ENCODE assay signal across 31 cellular contexts in the genomic region with DNA sequence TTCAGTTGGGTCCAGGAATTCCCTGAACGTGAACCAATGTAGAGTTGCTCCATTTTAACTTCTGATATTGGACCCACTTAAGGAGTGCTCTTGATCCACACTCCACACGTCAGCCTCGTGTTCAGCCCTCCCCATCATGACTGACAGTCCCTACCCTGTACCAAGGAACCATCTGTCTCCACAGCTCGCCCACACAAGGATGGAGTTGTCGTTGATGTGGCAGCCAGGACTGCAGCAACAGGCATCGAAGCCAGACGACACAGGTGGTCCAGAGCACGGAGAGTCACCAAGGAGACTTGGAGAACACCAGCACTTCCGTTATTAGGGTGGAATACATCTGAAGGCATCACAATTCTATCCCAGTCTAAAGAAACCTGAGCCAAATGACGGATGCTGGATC.
"Had no signal": no experiment of that assay in that cellular context is flagged by ENCODE, and none has a peak within 500 bp of the region (broad histone marks: within the 10 kb centered on the region; RNA-seq: fewer than 3 reads in every experiment).

No MANE protein-coding gene starts in this region.

- DNase-seq: activated effector memory CD4-positive, alpha-beta T cell treated with anti-CD3 and anti-CD28 coated beads, Interleukin-2, amount 50 U/mL, for 16 hours; activated effector memory CD4-positive, alpha-beta T cell treated with Interleukin-2 at 50 U/mL for 16 hours; activated gamma-delta T cell; activated gamma-delta T cell treated with Interleukin-2 at 50 U/mL for 16 hours; activated naive CD4-positive, alpha-beta T cell; activated naive CD4-positive, alpha-beta T cell treated with anti-CD3 and anti-CD28 coated beads for 36 hours; activated naive CD4-positive, alpha-beta T cell treated with anti-CD3 and anti-CD28 coated beads, Interleukin-2, amount 10 ng/mL, durations not matched to agents 7 days and 5 days; activated naive CD4-positive, alpha-beta T cell treated with anti-CD3 and anti-CD28 coated beads, Interleukin-2, amount 50 U/mL, for 16 hours; activated naive CD4-positive, alpha-beta T cell treated with Interleukin-2 at 50 U/mL for 16 hours; activated naive CD8-positive, alpha-beta T cell treated with anti-CD3 and anti-CD28 coated beads for 36 hours; activated naive CD8-positive, alpha-beta T cell treated with anti-CD3 and anti-CD28 coated beads, Interleukin-2, amount 10 ng/mL, durations not matched to agents 7 days and 5 days; activated naive CD8-positive, alpha-beta T cell treated with anti-CD3 and anti-CD28 coated beads, Interleukin-2, amount 50 U/mL, for 24 hours; activated T-cell treated with anti-CD3 and anti-CD28 coated beads, Interleukin-2, amount 50 U/mL, for 1 hour; activated T-cell treated with anti-CD3 and anti-CD28 coated beads, Interleukin-2, amount 50 U/mL, for 24 hours; activated T-cell treated with anti-CD3 and anti-CD28 coated beads, Interleukin-2, amount 50 U/mL, for 4 hours; activated T-cell treated with anti-CD3 and anti-CD28 coated beads, Interleukin-2, amount 50 U/mL, for 48 hours; activated T-cell treated with anti-CD3 and anti-CD28 coated beads, Interleukin-2, amount 50 U/mL, for 72 hours; adrenal gland; amniotic stem cell; aorta; body of pancreas; brain microvascular endothelial cell; central memory CD4-positive, alpha-beta T cell; cerebellar nuclear complex had no signal

- ATAC-seq: activated naive CD4-positive, alpha-beta T cell treated with anti-CD3 and anti-CD28 coated beads, Interleukin-2, amount 50 U/mL, for 72 hours; activated naive CD8-positive, alpha-beta T cell treated with anti-CD3 and anti-CD28 coated beads, Interleukin-2, amount 50 U/mL, for 24 hours; activated T-cell treated with anti-CD3 and anti-CD28 coated beads, Interleukin-2, amount 50 U/mL, for 4 hours; activated T-cell treated with anti-CD3 and anti-CD28 coated beads, Interleukin-2, amount 50 U/mL, for 72 hours; activated T-helper 17 cell treated with anti-CD3 and anti-CD28 coated beads, Interleukin-2, amount 50 U/mL, for 72 hours; body of pancreas had no signal

- H3K4me3 ChIP-seq: adrenal gland, ascending aorta, body of pancreas, breast epithelium, cardiac muscle cell had no signal

- H3K27ac ChIP-seq: adrenal gland, ascending aorta, body of pancreas, brain microvascular endothelial cell, breast epithelium, cardiac muscle cell had no signal

- FAIRE-seq: astrocyte, bronchial epithelial cell had no signal

- H3K36me3 ChIP-seq: adrenal gland, ascending aorta, brain microvascular endothelial cell, breast epithelium, cardiac muscle cell had no signal

- H3K9me3 ChIP-seq: adrenal gland, ascending aorta, body of pancreas, breast epithelium had no signal

- H3K4me1 ChIP-seq: adrenal gland, ascending aorta, body of pancreas, breast epithelium had no signal

- H3K27me3 ChIP-seq: adrenal gland, ascending aorta, body of pancreas, brain microvascular endothelial cell, breast epithelium, cardiac muscle cell had no signal
